2 cellular contexts compared by ENCODE assay signal in the genomic region with DNA sequence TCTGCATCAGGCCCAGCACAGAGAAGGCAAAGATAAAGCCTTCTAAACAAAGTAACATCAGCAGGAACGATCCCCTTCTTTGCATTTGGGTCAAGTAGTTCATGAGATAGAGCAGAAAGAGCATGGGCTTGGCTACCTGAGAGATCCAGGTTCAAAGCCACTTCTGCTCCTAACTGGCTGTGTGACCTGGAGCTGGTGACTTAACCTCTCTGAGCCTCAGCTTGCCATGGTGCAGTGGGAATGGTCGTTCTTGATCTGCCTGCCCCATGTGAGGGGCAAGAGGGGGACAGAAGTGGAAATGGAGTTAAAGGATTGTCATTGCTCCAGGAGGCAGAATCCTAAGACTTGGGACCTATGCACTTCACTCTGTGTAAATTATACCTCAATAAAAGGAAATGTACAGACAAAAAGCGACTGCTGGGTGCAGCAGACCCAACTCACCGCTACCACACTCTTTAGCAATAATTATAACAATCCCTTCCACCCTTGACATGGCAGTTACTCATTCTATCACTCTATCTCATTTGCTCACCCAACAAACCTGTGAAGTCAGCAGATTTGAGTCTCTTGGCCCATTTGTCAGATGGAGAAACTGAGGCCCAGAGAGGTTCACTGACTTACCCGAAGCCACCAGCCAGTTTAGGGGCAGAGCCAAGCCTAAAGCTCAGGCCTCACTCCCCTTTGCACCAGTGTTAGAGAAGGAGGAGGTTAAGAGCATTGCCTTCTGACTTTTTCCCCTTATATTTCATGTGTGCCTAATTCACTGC.
TF ChIP-seq lines count a peak whose summit lies in the region.

No MANE protein-coding gene starts in this region.

TF ChIP-seq in A549, 52 proteins besides CTCF, POLR2A, EP300 and RAD21:
- TF ChIP-seq MAFK (IDR thresholded peaks at IDR 0.05; ENCODE audit: partially characterized antibody) = peak; percentile 65
- TF ChIP-seq NPAS2 (CRISPR knock-in tag; IDR thresholded peaks at IDR 0.05; ENCODE audit: borderline replicate concordance) = no peak
- no peak for TF ChIP-seq FOSL2 (IDR thresholded peaks at IDR 0.05)
- TF ChIP-seq FOSL2 (CRISPR knock-in tag; IDR thresholded peaks at IDR 0.05) = no peak
- TF ChIP-seq SREBF2 (IDR thresholded peaks at IDR 0.05) = no peak
- no peak for TF ChIP-seq EHMT2 (IDR thresholded peaks at IDR 0.05; ENCODE audit: low read depth)
TF ChIP-seq in A549: peak in this region for 1.

TF ChIP-seq in IMR-90, 13 proteins besides CTCF, POLR2A, EP300 and RAD21:
- TF ChIP-seq CHD1 (IDR thresholded peaks at IDR 0.05; ENCODE audit: low read depth, low read length) (no peak), MAFK (IDR thresholded peaks at IDR 0.05; ENCODE audit: low read depth, low read length) (0 out of 2 replicates have a peak, but pooled peaks have one; percentile 19)
